Comparison of ENCODE assay signal across 8 cellular contexts in the genomic region with DNA sequence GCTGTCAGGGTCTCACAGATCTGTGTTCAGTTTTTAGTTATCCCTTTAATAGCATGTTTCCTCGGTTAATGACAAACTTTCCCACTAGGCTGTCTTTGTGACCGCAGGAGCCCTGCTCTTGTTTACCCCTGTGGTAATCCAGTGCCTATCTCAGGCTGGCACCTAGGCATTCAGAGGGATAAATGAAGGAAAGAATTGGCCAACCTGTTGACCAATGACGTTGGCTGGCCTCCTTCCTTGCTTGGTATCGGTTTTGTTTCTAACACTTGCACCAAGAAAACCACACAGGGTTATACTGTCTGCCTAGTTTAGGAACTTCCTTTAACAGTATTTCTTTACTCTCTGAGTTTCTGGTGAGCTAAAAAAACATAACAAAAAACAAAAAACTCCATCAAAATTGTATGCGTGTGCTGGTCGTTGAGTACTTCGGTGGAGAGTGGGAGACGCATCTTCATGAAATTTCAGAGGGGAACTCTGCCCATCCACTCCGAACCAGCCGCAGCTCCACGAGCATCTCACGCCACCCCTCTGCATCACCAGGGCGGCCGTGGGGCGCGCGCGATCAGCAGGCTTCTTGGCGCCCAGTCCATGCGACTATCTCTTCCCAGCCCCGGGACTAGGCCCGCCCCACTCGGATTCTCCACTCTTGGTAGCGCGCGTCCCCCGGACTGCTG. TPM values are rescaled to one million over a fixed set of nuclear protein-coding genes. Genes with fewer than 3 reads are reported as not detected.
DNase-seq lines count a peak whose midpoint lies in the region; ATAC-seq and TF ChIP-seq lines count a peak whose summit lies in the region.

No MANE protein-coding gene starts in this region.

- H3K4me1 Mint-ChIP-seq in dendritic cell treated with granulocyte-macrophage colony-stimulating factor and Interleukin-4, amounts not matched to agents 40 ng/mL and 50 ng/mL, for 4 days (ENCODE audit: low read depth): peaks cover 26% of the 10 kb centered on the region
- H3K4me1 Mint-ChIP-seq in mesothelial cell of epicardium: peaks cover 18% of the 10 kb centered on the region

- H3K36me3 ChIP-seq in PC-9 (ENCODE audit: low read depth) (no peaks in the 10 kb centered on the region), upper lobe of right lung (no peaks in the 10 kb centered on the region)

- DNase-seq in PC-9 (no peak), mesothelial cell of epicardium (ENCODE audit: low spot score in 2 of 2, unreplicated experiment in 2 of 2) (no peak), upper lobe of right lung (no peak), NCI-H2029 (lab: John Stamatoyannopoulos, UW) (no peak), NCI-H187 (lab: John Stamatoyannopoulos, UW) (no peak)

- peaks cover 49% of the 10 kb centered on the region for H3K4me1 ChIP-seq in PC-9 (replicated peaks; ENCODE audit: insufficient read depth)
- H3K4me1 ChIP-seq in upper lobe of right lung: peaks cover 15% of the 10 kb centered on the region

- no peaks in the 10 kb centered on the region for H4K20me1 ChIP-seq in PC-9 (ENCODE audit: insufficient read depth)

- BruUV-seq in PC-9 (replicated peaks; lab: Mats Ljungman, UMichigan): TSS peak; percentile 41

- peaks cover 27% of the 10 kb centered on the region for H3K27me3 Mint-ChIP-seq in dendritic cell treated with granulocyte-macrophage colony-stimulating factor and Interleukin-4, amounts not matched to agents 40 ng/mL and 50 ng/mL, for 4 days
- no peaks in the 10 kb centered on the region for H3K27me3 Mint-ChIP-seq in mesothelial cell of epicardium (ENCODE audit: low read depth)

- H3K4me3 ChIP-seq in PC-9: peak overlapping the region; percentile 93
- peak overlapping the region; percentile 89 for H3K4me3 ChIP-seq in upper lobe of right lung

- H3F3A ChIP-seq in PC-9 (ENCODE audit: insufficient read depth, low read depth): peaks cover 24% of the 10 kb centered on the region

- peak overlapping the region; percentile 92 for H3K27ac Mint-ChIP-seq in dendritic cell treated with granulocyte-macrophage colony-stimulating factor and Interleukin-4, amounts not matched to agents 40 ng/mL and 50 ng/mL, for 4 days
- peak overlapping the region; percentile 75 for H3K27ac Mint-ChIP-seq in mesothelial cell of epicardium

- H3K27ac ChIP-seq in PC-9 (no peak overlapping the region), upper lobe of right lung (peak overlapping the region; percentile 97)

- H3K79me2 ChIP-seq in PC-9 (ENCODE audit: low read depth): peaks cover 10% of the 10 kb centered on the region; the same call in 1 of the 2 replicates

- no peaks in the 10 kb centered on the region for H3K9me2 ChIP-seq in PC-9 (ENCODE audit: insufficient read depth)

- ATAC-seq in GM18868 (IDR thresholded peaks at IDR 0.05; ENCODE audit: unreplicated experiment) (peak; percentile 54), HG02763 (IDR thresholded peaks at IDR 0.05; ENCODE audit: unreplicated experiment) (peak; percentile 50), upper lobe of right lung (peak; percentile 63)

- intact Hi-C loops in PC-9 (cut with micrococcal nuclease; ENCODE audit: unreplicated experiment) (loop anchor here (1.0 kb wide), 1 partner anchor 62 kb away; no protein-coding TSS in a partner anchor), upper lobe of right lung (cut with DNase I) (no loop called here)
- intact Hi-C loops in dendritic cell treated with granulocyte-macrophage colony-stimulating factor and Interleukin-4, amounts not matched to agents 40 ng/mL and 50 ng/mL, for 4 days (cut with micrococcal nuclease): loop anchor here (2.0 to 5.0 kb wide), 2 partner anchors 20 to 613 kb away; no protein-coding TSS in a partner anchor

- H3K27me3 ChIP-seq in PC-9 (ENCODE audit: insufficient read depth, low read depth): no peaks in the 10 kb centered on the region
- H3K27me3 ChIP-seq in upper lobe of right lung: no peaks in the 10 kb centered on the region

- H3K36me3 Mint-ChIP-seq in dendritic cell treated with granulocyte-macrophage colony-stimulating factor and Interleukin-4, amounts not matched to agents 40 ng/mL and 50 ng/mL, for 4 days (ENCODE audit: low read depth): no peaks in the 10 kb centered on the region
- no peaks in the 10 kb centered on the region for H3K36me3 Mint-ChIP-seq in mesothelial cell of epicardium

- no peaks in the 10 kb centered on the region for H3K9me3 Mint-ChIP-seq in dendritic cell treated with granulocyte-macrophage colony-stimulating factor and Interleukin-4, amounts not matched to agents 40 ng/mL and 50 ng/mL, for 4 days
- no peaks in the 10 kb centered on the region for H3K9me3 Mint-ChIP-seq in mesothelial cell of epicardium

- TF ChIP-seq CTCF in PC-9 (conservative IDR thresholded peaks at IDR 0.05): no peak; the same call in 1 of the 2 replicates
- no peak for TF ChIP-seq CTCF in mesothelial cell of epicardium (IDR thresholded peaks at IDR 0.05; ENCODE audit: unreplicated experiment)
- no peak for TF ChIP-seq CTCF in upper lobe of right lung (IDR thresholded peaks at IDR 0.05)

- CTCF ChIA-PET in PC-9 (lab: Charles Lee): no interaction called here

- peak overlapping the region; percentile 86 for H3K4me2 ChIP-seq in PC-9

- H2AFZ ChIP-seq in PC-9: peak overlapping the region; percentile 93

- POLR2A ChIA-PET in PC-9 (lab: Charles Lee; ENCODE audit: unreplicated experiment): no interaction called here

- H3K4me3 Mint-ChIP-seq in dendritic cell treated with granulocyte-macrophage colony-stimulating factor and Interleukin-4, amounts not matched to agents 40 ng/mL and 50 ng/mL, for 4 days: peak overlapping the region; percentile 92
- peak overlapping the region; percentile 80 for H3K4me3 Mint-ChIP-seq in mesothelial cell of epicardium

- no peaks in the 10 kb centered on the region for H3K9me3 ChIP-seq in PC-9 (ENCODE audit: insufficient read depth, low read depth)
- H3K9me3 ChIP-seq in upper lobe of right lung: no peaks in the 10 kb centered on the region

RNA-seq across cellular contexts. Expression of a gene that starts 0.6 kb away (rescaled TPM):
- total RNA-seq in PC-9 (2021) (8.0 and 8.1 TPM in 2 replicates), mesothelial cell of epicardium (7.2 to 7.6 TPM (median 7.2 TPM) in 3 replicates), upper lobe of right lung (32.2 TPM)

RNA-seq across cellular contexts. Expression of a gene that starts 22.4 kb away (rescaled TPM):
- total RNA-seq in PC-9 (2021) (22.9 and 24.2 TPM in 2 replicates), mesothelial cell of epicardium (33.3 to 37.1 TPM (median 35.0 TPM) in 3 replicates), upper lobe of right lung (42.2 TPM)

RNA-seq across cellular contexts. Expression of a gene that starts 39.9 kb away (rescaled TPM):
- total RNA-seq in PC-9 (2021): not detected in 2 replicates
- not detected in 3 replicates for total RNA-seq in mesothelial cell of epicardium
- not detected for total RNA-seq in upper lobe of right lung
